Comparison of ENCODE assay signal across 1 cellular context in genomic region chr6:6890400-6890858, GRCh38.
TF ChIP-seq lines count a peak whose summit lies in the region.

No MANE protein-coding gene starts in this region.

TF ChIP-seq in SK-N-SH, 30 proteins besides CTCF, POLR2A, EP300 and RAD21 (continued from another document):
- no peak for TF ChIP-seq REST (IDR thresholded peaks at IDR 0.05; ENCODE audit: low read depth, low read length)
- TF ChIP-seq PBX3 (IDR thresholded peaks at IDR 0.05): no peak
- no peak for TF ChIP-seq TCF12 (IDR thresholded peaks at IDR 0.05)
- TF ChIP-seq FOXJ3 (CRISPR knock-in tag; IDR thresholded peaks at IDR 0.05): no peak
- no peak for TF ChIP-seq USF1 (IDR thresholded peaks at IDR 0.05; ENCODE audit: borderline replicate concordance, low read depth)
